In the genomic region with DNA sequence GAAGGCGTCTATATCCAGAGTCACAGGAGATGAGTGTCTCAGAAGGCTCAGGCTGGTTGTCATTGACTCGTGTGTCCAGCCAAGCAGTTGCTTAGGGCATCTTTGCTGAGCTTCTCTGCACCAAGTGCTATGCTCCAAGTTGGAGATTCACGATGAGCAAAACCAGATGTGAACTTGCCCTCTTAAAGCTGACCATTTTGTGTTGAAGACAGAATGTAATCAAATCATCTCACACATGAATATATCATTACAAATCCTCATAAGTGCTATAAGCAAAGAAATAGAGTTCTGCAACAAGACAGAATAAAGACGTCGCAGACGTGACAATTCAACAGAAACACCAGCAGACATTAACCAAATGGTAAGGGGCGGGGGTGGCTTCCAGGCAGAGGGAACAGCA, we compare ENCODE assay signal across 22 cellular contexts.
DNase-seq lines count a peak whose midpoint lies in the region; ATAC-seq, FAIRE-seq and TF ChIP-seq lines count a peak whose summit lies in the region.
"Had no signal": no experiment of that assay in that cellular context is flagged by ENCODE, and none has a peak within 500 bp of the region (broad histone marks: within the 10 kb centered on the region; RNA-seq: fewer than 3 reads in every experiment).

No MANE protein-coding gene starts in this region.

- ATAC-seq in GM12878 (no peak), GM18873 (IDR thresholded peaks at IDR 0.05; ENCODE audit: low FRiP score, unreplicated experiment) (no peak)
- no peak for ATAC-seq in effector memory CD8-positive, alpha-beta T cell (replicated peaks)
- ATAC-seq: A549; CD8-positive, alpha-beta T cell; GM23338; HCT116 had no signal

- DNase-seq in AG08396 (ENCODE audit: low spot score), result peak; percentile 9
- no peak for DNase-seq in GM12878 (ENCODE audit: low read depth, low spot score)
- peak; percentile 48 for DNase-seq in fibroblast of villous mesenchyme (ENCODE audit: low read depth)
- no peak for DNase-seq in progenitor cell of endocrine pancreas (ENCODE audit: low spot score, unreplicated experiment)
- no peak for DNase-seq in Peyer's patch
- no peak for DNase-seq in effector memory CD8-positive, alpha-beta T cell
- DNase-seq: 8988T; ACHN; Caco-2; CD4-positive, CD25-positive, alpha-beta regulatory T cell; CD8-positive, alpha-beta T cell; DMS153; DND-41; H9 had no signal

- no peak overlapping the region for H3K27ac Mint-ChIP-seq in progenitor cell of endocrine pancreas
- H3K27ac Mint-ChIP-seq in effector memory CD8-positive, alpha-beta T cell, result no peak overlapping the region
- H3K27ac Mint-ChIP-seq: B cell; CD4-positive, CD25-positive, alpha-beta regulatory T cell; CD8-positive, alpha-beta T cell; GM23338; H9 had no signal

- H3K4me3 Mint-ChIP-seq in progenitor cell of endocrine pancreas (ENCODE audit: low read depth), result no peak overlapping the region
- no peak overlapping the region for H3K4me3 Mint-ChIP-seq in effector memory CD8-positive, alpha-beta T cell
- H3K4me3 Mint-ChIP-seq: B cell; CD4-positive, CD25-positive, alpha-beta regulatory T cell; CD8-positive, alpha-beta T cell; GM23338; H9 had no signal

- no peak for TF ChIP-seq EP300 in GM12878 (IDR thresholded peaks at IDR 0.05; ENCODE audit: borderline replicate concordance in 1 of 2, control insufficient read depth in 1 of 2, low read depth in 2 of 2, low read length in 2 of 2)

- no peak for TF ChIP-seq RAD21 in GM12878 (IDR thresholded peaks at IDR 0.05; ENCODE audit: insufficient read depth, low read depth, low read length)

- TF ChIP-seq CTCF in GM12878 (IDR thresholded peaks at IDR 0.05 in 2 of 3, conservative IDR thresholded peaks at IDR 0.05 in 1 of 3; ENCODE audit: control insufficient read depth in 2 of 3, extremely low read depth in 1 of 3, insufficient read depth in 1 of 3, low read depth in 3 of 3, low read length in 3 of 3) (no peak), fibroblast of villous mesenchyme (IDR thresholded peaks at IDR 0.05; ENCODE audit: insufficient read depth, low read depth, low read length) (no peak), progenitor cell of endocrine pancreas (IDR thresholded peaks at IDR 0.05; ENCODE audit: unreplicated experiment) (no peak), Peyer's patch (IDR thresholded peaks at IDR 0.05) (no peak)

- no peaks in the 10 kb centered on the region for H4K20me1 ChIP-seq in GM12878 (ENCODE audit: control insufficient read depth, insufficient read depth)
- H4K20me1 ChIP-seq: BLaER1 had no signal

- no peak overlapping the region for H3K9ac ChIP-seq in GM12878 (ENCODE audit: control insufficient read depth, insufficient read depth, low read length)
- H3K9ac ChIP-seq: BLaER1 had no signal

- H3K4me2 ChIP-seq in GM12878 (ENCODE audit: control insufficient read depth, insufficient read depth), result no peak overlapping the region
- H3K4me2 ChIP-seq: A549, BLaER1, GM23338 had no signal

- POLR2A ChIA-PET in GM12878 (lab: Charles Lee), result no interaction called here

- TF ChIP-seq POLR2A in GM12878 (IDR thresholded peaks at IDR 0.05; ENCODE audit: low read depth, low read length), result no peak
- no peak for TF ChIP-seq POLR2A in Peyer's patch (IDR thresholded peaks at IDR 0.05)

- H3K27me3 ChIP-seq in GM12878 (replicated peaks in 1 of 2; ENCODE audit: control insufficient read depth in 2 of 2, insufficient read depth in 2 of 2, low read length in 1 of 2), result no peaks in the 10 kb centered on the region
- H3K27me3 ChIP-seq in Peyer's patch, result no peaks in the 10 kb centered on the region
- H3K27me3 ChIP-seq: BLaER1 had no signal

- H3K4me3 ChIP-seq in GM12878 (no peak overlapping the region), fibroblast of villous mesenchyme (ENCODE audit: low read depth, low read length) (no peak overlapping the region), Peyer's patch (no peak overlapping the region)
- H3K4me3 ChIP-seq: A549, BLaER1, GM23338 had no signal

- H3K27ac ChIP-seq in GM12878 (ENCODE audit: control insufficient read depth, insufficient read depth) (no peak overlapping the region), Peyer's patch (no peak overlapping the region)
- H3K27ac ChIP-seq: A549, BLaER1, C4-2B had no signal

- BruUV-seq in GM12878 (replicated peaks; lab: Mats Ljungman, UMichigan), result no TSS peak

- no peak for FAIRE-seq in GM12878 (lab: Jason Lieb, UNC)
- FAIRE-seq: A549, G401.6 had no signal

- H3K4me1 ChIP-seq in GM12878 (ENCODE audit: control insufficient read depth, insufficient read depth, low read length), result no peaks in the 10 kb centered on the region
- no peaks in the 10 kb centered on the region for H3K4me1 ChIP-seq in Peyer's patch
- H3K4me1 ChIP-seq: A549, BLaER1, Caco-2 had no signal

- H3K36me3 Mint-ChIP-seq in progenitor cell of endocrine pancreas (ENCODE audit: insufficient read depth), result no peaks in the 10 kb centered on the region
- H3K36me3 Mint-ChIP-seq in effector memory CD8-positive, alpha-beta T cell (ENCODE audit: insufficient read depth), result no peaks in the 10 kb centered on the region
- H3K36me3 Mint-ChIP-seq: CD4-positive, CD25-positive, alpha-beta regulatory T cell; CD8-positive, alpha-beta T cell had no signal

- RAD21 ChIA-PET in GM12878 (lab: Charles Lee; ENCODE audit: unreplicated experiment), result no interaction called here

- no peaks in the 10 kb centered on the region for H3K79me2 ChIP-seq in GM12878 (ENCODE audit: control insufficient read depth, insufficient read depth, low read length)

- H3K4me1 Mint-ChIP-seq in progenitor cell of endocrine pancreas (ENCODE audit: low read depth), result peaks cover 4% of the 10 kb centered on the region
- H3K4me1 Mint-ChIP-seq in effector memory CD8-positive, alpha-beta T cell (ENCODE audit: low read depth in 2 of 2), result no peaks in the 10 kb centered on the region
- H3K4me1 Mint-ChIP-seq: B cell; CD4-positive, CD25-positive, alpha-beta regulatory T cell had no signal

- CTCF ChIA-PET in GM12878 (lab: Yijun Ruan, JAX), result no interaction called here

- H3K9me3 Mint-ChIP-seq in progenitor cell of endocrine pancreas (ENCODE audit: low read depth), result no peaks in the 10 kb centered on the region
- no peaks in the 10 kb centered on the region for H3K9me3 Mint-ChIP-seq in effector memory CD8-positive, alpha-beta T cell
- H3K9me3 Mint-ChIP-seq: CD8-positive, alpha-beta T cell; GM23338; H9 had no signal

- SMC1A ChIA-PET in GM12878 (lab: Charles Lee; ENCODE audit: uncharacterized antibody, unreplicated experiment), result no interaction called here

- in situ Hi-C loops in GM12878 (cut with MboI), result no loop called here

- H3K36me3 ChIP-seq in GM12878 (ENCODE audit: control insufficient read depth in 2 of 2, insufficient read depth in 2 of 2, low read length in 1 of 2) (no peaks in the 10 kb centered on the region), Peyer's patch (no peaks in the 10 kb centered on the region)
- H3K36me3 ChIP-seq: BLaER1 had no signal

- intact Hi-C loops in GM12878 (cut with micrococcal nuclease; ENCODE audit: unreplicated experiment), result no loop called here

- H3K27me3 Mint-ChIP-seq in progenitor cell of endocrine pancreas, result no peaks in the 10 kb centered on the region
- H3K27me3 Mint-ChIP-seq in effector memory CD8-positive, alpha-beta T cell, result peaks cover 11 to 29% of the 10 kb centered on the region in 2 donors
- H3K27me3 Mint-ChIP-seq: B cell had no signal

- 63% methylated on average over 7 of the region's 7 CpGs for WGBS in GM12878 (ENCODE audit: insufficient coverage, insufficient replicate concordance, low lambda C conversion rate, missing lambda C conversion rate)

- 0 out of 2 replicates have a peak overlapping the region, but pooled peaks have one; percentile 5 for H2AFZ ChIP-seq in GM12878 (ENCODE audit: control insufficient read depth, low read depth, low read length)
- H2AFZ ChIP-seq: GM23338 had no signal

- H3K9me3 ChIP-seq in GM12878 (replicated peaks; ENCODE audit: control insufficient read depth, insufficient read depth, low read length), result no peaks in the 10 kb centered on the region
- H3K9me3 ChIP-seq in Peyer's patch, result no peaks in the 10 kb centered on the region
- H3K9me3 ChIP-seq: A549, BLaER1, Caco-2 had no signal

TF ChIP-seq in GM12878, 131 proteins besides CTCF, POLR2A, EP300 and RAD21:
- no peak for TF ChIP-seq NFIC (IDR thresholded peaks at IDR 0.05; ENCODE audit: low read depth, low read length)
- TF ChIP-seq KLF5 (IDR thresholded peaks at IDR 0.05; ENCODE audit: partially characterized antibody), result no peak

Comparison
In these comparisons a context has a peak if more than half of its experiments do, and no peak if none do; other contexts are left out.
1. DNase-seq: peak in AG08396 (single experiment) and fibroblast of villous mesenchyme (single experiment); none in GM12878 (single experiment), progenitor cell of endocrine pancreas (single experiment), Peyer's patch (0 of 3) and effector memory CD8-positive, alpha-beta T cell (0 of 3).